1 cellular context compared by ENCODE assay signal in the genomic region with DNA sequence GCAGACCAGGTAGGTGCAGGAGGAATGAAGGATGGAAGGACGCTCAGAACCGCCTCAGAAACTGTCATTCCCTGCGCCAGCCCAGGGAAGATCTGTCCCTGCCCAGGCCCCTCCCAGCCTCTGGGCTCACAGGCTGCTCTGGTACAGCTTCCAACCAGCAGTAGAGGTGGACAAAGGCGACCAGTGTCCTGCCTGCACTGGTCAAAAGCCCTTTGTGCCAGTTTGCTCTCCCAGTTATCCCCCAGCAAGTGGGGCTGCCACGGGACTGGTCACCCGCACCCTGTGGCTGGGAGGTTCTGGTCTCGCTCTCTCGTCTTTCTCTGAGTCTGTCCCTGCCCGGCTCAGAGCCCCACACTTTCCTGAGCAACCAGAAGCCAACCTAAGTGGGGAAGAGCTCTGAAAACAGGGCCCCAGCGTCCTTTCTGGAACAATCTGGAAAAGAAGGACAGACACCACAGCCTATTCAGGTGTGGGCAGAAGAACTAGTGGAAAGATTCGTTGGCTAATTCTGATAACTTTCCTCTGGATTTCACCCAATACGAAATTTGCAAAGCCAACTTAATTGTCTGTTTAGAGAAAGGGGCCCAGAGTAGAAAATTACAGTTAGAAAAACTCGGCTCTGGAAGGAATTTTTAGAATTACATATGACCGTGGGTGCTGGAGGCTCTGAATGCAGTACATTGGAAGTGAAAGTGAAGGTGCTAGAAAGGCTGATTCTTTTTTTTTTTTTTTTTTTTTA.
TF ChIP-seq lines count a peak whose summit lies in the region.

No MANE protein-coding gene starts in this region.

TF ChIP-seq in SK-N-SH treated with all-trans-retinoic acid at 6 μM for 48 hours, 23 proteins besides CTCF, POLR2A, EP300 and RAD21 (continued from another document):
- TF ChIP-seq, protein P1, sequence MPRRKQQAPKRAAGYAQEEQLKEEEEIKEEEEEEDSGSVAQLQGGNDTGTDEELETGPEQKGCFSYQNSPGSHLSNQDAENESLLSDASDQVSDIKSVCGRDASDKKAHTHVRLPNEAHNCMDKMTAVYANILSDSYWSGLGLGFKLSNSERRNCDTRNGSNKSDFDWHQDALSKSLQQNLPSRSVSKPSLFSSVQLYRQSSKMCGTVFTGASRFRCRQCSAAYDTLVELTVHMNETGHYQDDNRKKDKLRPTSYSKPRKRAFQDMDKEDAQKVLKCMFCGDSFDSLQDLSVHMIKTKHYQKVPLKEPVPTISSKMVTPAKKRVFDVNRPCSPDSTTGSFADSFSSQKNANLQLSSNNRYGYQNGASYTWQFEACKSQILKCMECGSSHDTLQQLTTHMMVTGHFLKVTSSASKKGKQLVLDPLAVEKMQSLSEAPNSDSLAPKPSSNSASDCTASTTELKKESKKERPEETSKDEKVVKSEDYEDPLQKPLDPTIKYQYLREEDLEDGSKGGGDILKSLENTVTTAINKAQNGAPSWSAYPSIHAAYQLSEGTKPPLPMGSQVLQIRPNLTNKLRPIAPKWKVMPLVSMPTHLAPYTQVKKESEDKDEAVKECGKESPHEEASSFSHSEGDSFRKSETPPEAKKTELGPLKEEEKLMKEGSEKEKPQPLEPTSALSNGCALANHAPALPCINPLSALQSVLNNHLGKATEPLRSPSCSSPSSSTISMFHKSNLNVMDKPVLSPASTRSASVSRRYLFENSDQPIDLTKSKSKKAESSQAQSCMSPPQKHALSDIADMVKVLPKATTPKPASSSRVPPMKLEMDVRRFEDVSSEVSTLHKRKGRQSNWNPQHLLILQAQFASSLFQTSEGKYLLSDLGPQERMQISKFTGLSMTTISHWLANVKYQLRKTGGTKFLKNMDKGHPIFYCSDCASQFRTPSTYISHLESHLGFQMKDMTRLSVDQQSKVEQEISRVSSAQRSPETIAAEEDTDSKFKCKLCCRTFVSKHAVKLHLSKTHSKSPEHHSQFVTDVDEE (CRISPR knock-in tag; IDR thresholded peaks at IDR 0.05), result no peak
- TF ChIP-seq BACH2 (CRISPR knock-in tag; IDR thresholded peaks at IDR 0.05; ENCODE audit: borderline replicate concordance) (no peak), SNAI2 (CRISPR knock-in tag; IDR thresholded peaks at IDR 0.05) (no peak), TOX (CRISPR knock-in tag; IDR thresholded peaks at IDR 0.05; ENCODE audit: borderline replicate concordance) (no peak), ZC3H10 (CRISPR knock-in tag; IDR thresholded peaks at IDR 0.05) (no peak), ZNF70 (CRISPR knock-in tag; IDR thresholded peaks at IDR 0.05) (no peak), TCF4 (CRISPR knock-in tag; IDR thresholded peaks at IDR 0.05; ENCODE audit: borderline replicate concordance) (no peak), PPARA (CRISPR knock-in tag; IDR thresholded peaks at IDR 0.05; ENCODE audit: borderline replicate concordance) (no peak), GLIS3 (CRISPR knock-in tag; IDR thresholded peaks at IDR 0.05) (no peak), ZNF565 (CRISPR knock-in tag; conservative IDR thresholded peaks at IDR 0.05; ENCODE audit: low read depth) (no peak), ESRRG (CRISPR knock-in tag; IDR thresholded peaks at IDR 0.05) (no peak), CSDC2 (CRISPR knock-in tag; IDR thresholded peaks at IDR 0.05) (no peak), ZFP30 (CRISPR knock-in tag; IDR thresholded peaks at IDR 0.05) (no peak), ARNTL (CRISPR knock-in tag; IDR thresholded peaks at IDR 0.05; ENCODE audit: borderline replicate concordance, low read depth) (no peak)
